Comparison of ENCODE assay signal across 8 cellular contexts in genomic region chr4:99894998-99895397, GRCh38. TPM values are rescaled to one million over a fixed set of nuclear protein-coding genes. Genes with fewer than 3 reads are reported as not detected.
A peak's percentile ranks its signal among the peaks of the same experiment; 100 is the strongest.
DNase-seq lines count a peak whose midpoint lies in the region; ATAC-seq and TF ChIP-seq lines count a peak whose summit lies in the region.

No MANE protein-coding gene starts in this region.

- no peak overlapping the region for H4K12ac ChIP-seq in trophoblast cell (ENCODE audit: low read depth, low read length)

- DNase-seq in Caco-2 (no peak), RWPE2 (ENCODE audit: low spot score) (no peak), esophagus squamous epithelium (lab: John Stamatoyannopoulos, UW) (no peak), trophoblast cell (no peak), iPS-NIHi11 (ENCODE audit: low spot score) (no peak), NCI-H446 (lab: John Stamatoyannopoulos, UW) (no peak), Ammon's horn (ENCODE audit: low spot score) (no peak)

- H3K27ac ChIP-seq in RWPE2 (ENCODE audit: poor library complexity, severe bottlenecking) (peak overlapping the region; percentile 23), esophagus squamous epithelium (peak overlapping the region in 3 of 4 donors; percentile 93 to 96 (median 93)), trophoblast cell (ENCODE audit: low read depth, low read length) (no peak overlapping the region)

- no peak overlapping the region for H3K23ac ChIP-seq in trophoblast cell (ENCODE audit: low read length)

- no peak overlapping the region for H2BK12ac ChIP-seq in trophoblast cell (ENCODE audit: low read length)

- no TSS peak for BruUV-seq in Caco-2 (replicated peaks; lab: Mats Ljungman, UMichigan)

- no peaks in the 10 kb centered on the region for H3K27me3 ChIP-seq in Caco-2 (replicated peaks; ENCODE audit: control insufficient read depth, insufficient read depth, low read length)
- no peaks in the 10 kb centered on the region for H3K27me3 ChIP-seq in RWPE2 (ENCODE audit: insufficient read depth, poor library complexity, severe bottlenecking)
- H3K27me3 ChIP-seq in esophagus squamous epithelium, result no peaks in the 10 kb centered on the region
- H3K27me3 ChIP-seq in trophoblast cell (ENCODE audit: insufficient read depth, low read length), result no peaks in the 10 kb centered on the region

- peaks cover 5% of the 10 kb centered on the region for H3K79me2 ChIP-seq in trophoblast cell (ENCODE audit: control insufficient read depth, insufficient read depth, low read length, poor library complexity)

- TF ChIP-seq POLR2A in esophagus squamous epithelium (IDR thresholded peaks at IDR 0.05), result no peak

- no peak for TF ChIP-seq CTCF in Caco-2 (IDR thresholded peaks at IDR 0.05; ENCODE audit: insufficient read depth in 1 of 2, low read depth in 1 of 2, low read length in 1 of 2, severe bottlenecking in 1 of 2, unreplicated experiment in 1 of 2)
- TF ChIP-seq CTCF in RWPE2 (IDR thresholded peaks at IDR 0.05; ENCODE audit: poor library complexity, severe bottlenecking), result no peak
- TF ChIP-seq CTCF in esophagus squamous epithelium (IDR thresholded peaks at IDR 0.05), result no peak

- H4K91ac ChIP-seq in trophoblast cell (ENCODE audit: low read depth, low read length), result no peak overlapping the region

- H3K4me3 Mint-ChIP-seq in Caco-2 (ENCODE audit: unreplicated experiment), result peak overlapping the region; percentile 96

- no peak overlapping the region for H2BK5ac ChIP-seq in trophoblast cell (ENCODE audit: low read depth, low read length, poor library complexity)

- no peak overlapping the region for H2AK5ac ChIP-seq in trophoblast cell (ENCODE audit: low read length)

- 95 to 96% methylated on average over 16 of the region's 16 CpGs for WGBS in esophagus squamous epithelium, 2 donors
- no CpG with 5 or more reads among the region's 16 CpGs for WGBS in trophoblast cell (ENCODE audit: extremely low coverage, insufficient coverage, insufficient read length)

- intact Hi-C loops in Caco-2 (cut with micrococcal nuclease; ENCODE audit: unreplicated experiment) (loop anchor here (1.0 kb wide), 1 partner anchor 54 kb away; no protein-coding TSS in a partner anchor), esophagus squamous epithelium (cut with DNase I) (loop anchor here (10.0 kb wide), 1 partner anchor 50 kb away; the partner anchor contains the start of gene DNAJB14)

- no peak overlapping the region for H3K9ac ChIP-seq in trophoblast cell (ENCODE audit: low read length)

- POLR2A ChIA-PET in Caco-2 (lab: Charles Lee), result interaction anchor here (1.1 kb wide), 2 partner anchors 52 to 55 kb away, joined by 3 to 7 read pairs; partner anchors contain the start of genes DNAJB14 and H2AZ1

- ATAC-seq in RWPE2 (ENCODE audit: low read depth), result no peak
- no peak for ATAC-seq in HG02642 (IDR thresholded peaks at IDR 0.05; ENCODE audit: poor library complexity, unreplicated experiment)

- H3K27ac Mint-ChIP-seq in Caco-2 (ENCODE audit: unreplicated experiment), result peak overlapping the region; percentile 96

- peaks cover 4% of the 10 kb centered on the region for H3K79me1 ChIP-seq in trophoblast cell (ENCODE audit: low read length)

- no peaks in the 10 kb centered on the region for H3K9me3 Mint-ChIP-seq in Caco-2 (ENCODE audit: unreplicated experiment)

- peaks cover 7% of the 10 kb centered on the region for H3K4me1 Mint-ChIP-seq in Caco-2 (ENCODE audit: low read depth, unreplicated experiment)

- no peak overlapping the region for H3K14ac ChIP-seq in trophoblast cell (ENCODE audit: low read length)

- no peak overlapping the region for H3K4ac ChIP-seq in trophoblast cell (ENCODE audit: low read depth, low read length)

- H3K36me3 ChIP-seq in Caco-2 (ENCODE audit: control insufficient read depth, insufficient read depth, low read length) (no peaks in the 10 kb centered on the region), RWPE2 (ENCODE audit: low read depth) (peaks cover 46% of the 10 kb centered on the region), esophagus squamous epithelium (peaks cover 0 to 23% (median 0%) of the 10 kb centered on the region in 3 donors), trophoblast cell (ENCODE audit: control insufficient read depth in 1 of 2, insufficient read depth in 2 of 2, low read length in 2 of 2) (no peaks in the 10 kb centered on the region)

- H3K4me3 ChIP-seq in Caco-2 (ENCODE audit: low read depth, low read length) (peak overlapping the region; percentile 4; the same call in 1 of the 2 replicates), RWPE2 (ENCODE audit: severe bottlenecking) (peak overlapping the region; percentile 96), esophagus squamous epithelium (peak overlapping the region; percentile 72 to 95 (median 80)), trophoblast cell (ENCODE audit: low read depth, low read length) (no peak overlapping the region)

- peak overlapping the region; percentile 86 for H4K8ac ChIP-seq in trophoblast cell (ENCODE audit: low read depth, low read length)

- peaks cover 22% of the 10 kb centered on the region for H3K36me3 Mint-ChIP-seq in Caco-2 (ENCODE audit: insufficient read depth, unreplicated experiment)

- H3K4me1 ChIP-seq in Caco-2 (peaks cover 10% of the 10 kb centered on the region; the same call in 1 of the 2 replicates), RWPE2 (ENCODE audit: insufficient read depth, poor library complexity, severe bottlenecking) (no peaks in the 10 kb centered on the region), esophagus squamous epithelium (peaks cover 9 to 47% (median 17%) of the 10 kb centered on the region in 3 donors), trophoblast cell (ENCODE audit: control insufficient read depth in 1 of 2, insufficient read depth in 2 of 2, low read length in 2 of 2) (peaks cover 0 to 2% of the 10 kb centered on the region in 2 experiments)

- CTCF ChIA-PET in Caco-2 (lab: Charles Lee), result interaction anchor here (0.9 to 1.4 kb wide), 4 partner anchors 10 to 55 kb away, joined by 3 to 8 read pairs (median 3); partner anchors contain the start of gene H2AZ1

- H3K27me3 Mint-ChIP-seq in Caco-2 (ENCODE audit: insufficient read depth, unreplicated experiment), result no peaks in the 10 kb centered on the region

- no peak overlapping the region for H2AFZ ChIP-seq in trophoblast cell (ENCODE audit: insufficient read depth, low read length, poor library complexity)

- peak overlapping the region; percentile 69 for H3K4me2 ChIP-seq in trophoblast cell (ENCODE audit: low read length)

- H3K9me3 ChIP-seq in Caco-2 (no peaks in the 10 kb centered on the region), RWPE2 (ENCODE audit: severe bottlenecking) (no peaks in the 10 kb centered on the region), esophagus squamous epithelium (no peaks in the 10 kb centered on the region), trophoblast cell (ENCODE audit: insufficient read depth, low read depth, low read length) (no peaks in the 10 kb centered on the region)

- H3K18ac ChIP-seq in trophoblast cell (ENCODE audit: low read length), result no peak overlapping the region

- no peak overlapping the region for H2BK120ac ChIP-seq in trophoblast cell (ENCODE audit: insufficient read depth, low read length, poor library complexity)

RNA-seq across cellular contexts. Expression of gene LAMTOR3, which starts 0.8 kb away (rescaled TPM):
- total RNA-seq in Caco-2 (2022) (33.6 and 34.0 TPM in 2 replicates), esophagus squamous epithelium (10 to 100 TPM; 36.0 to 61.0 (median 49.9) TPM)
- polyA plus RNA-seq in trophoblast cell (2013), result 57.9 and 58.3 TPM in 2 replicates

RNA-seq across cellular contexts. Expression of gene DNAJB14, which starts 51.4 kb away (rescaled TPM):
- total RNA-seq in Caco-2 (2022) (32.7 and 37.3 TPM in 2 replicates), esophagus squamous epithelium (10 to 100 TPM; 19.6 to 41.5 (median 27.3) TPM)
- polyA plus RNA-seq in trophoblast cell (2013), result 20.7 and 23.2 TPM in 2 replicates

RNA-seq across cellular contexts. Expression of gene H2AZ1, which starts 55.1 kb away (rescaled TPM):
- total RNA-seq in Caco-2 (2022) (430 and 457 TPM in 2 replicates), esophagus squamous epithelium (100 to 1,000 TPM; 109 to 419 (median 322) TPM)
- polyA plus RNA-seq in trophoblast cell (2013), result 487 and 507 TPM in 2 replicates
